Comparison of ENCODE assay signal across 14 cellular contexts in the genomic region with DNA sequence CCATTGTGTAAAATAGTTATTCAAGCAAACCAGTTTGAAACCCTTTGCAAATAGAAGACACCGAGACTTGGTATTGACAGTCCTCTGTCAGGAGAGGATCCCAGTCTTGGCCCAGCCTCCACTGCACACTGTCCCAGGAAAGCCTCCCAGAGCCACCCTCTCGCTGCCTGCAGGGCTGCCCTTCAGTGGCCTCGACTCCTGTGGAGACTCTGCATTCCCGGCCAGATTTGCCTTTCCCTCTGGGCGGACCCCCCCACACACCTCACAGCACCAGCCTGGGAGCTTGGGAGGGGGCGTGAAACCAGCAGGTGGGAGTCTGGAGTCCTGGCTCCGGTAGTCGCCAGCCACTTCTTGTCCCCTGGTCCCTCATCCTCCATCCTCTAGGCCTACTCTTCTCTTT.
"Had no signal": no experiment of that assay in that cellular context is flagged by ENCODE, and none has a peak within 500 bp of the region (broad histone marks: within the 10 kb centered on the region; RNA-seq: fewer than 3 reads in every experiment).

No MANE protein-coding gene starts in this region.

- H3K27me3 ChIP-seq: SJSA1, upper lobe of right lung had no signal

- ATAC-seq: activated CD8-positive, alpha-beta T cell treated with anti-CD3 and anti-CD28 coated beads for 36 hours; activated T-cell treated with anti-CD3 and anti-CD28 coated beads, Interleukin-2, amount 50 U/mL, for 72 hours; mucosa of descending colon; natural killer cell; upper lobe of right lung had no signal

- H3K36me3 ChIP-seq: SJSA1, upper lobe of right lung had no signal

- H3K4me3 ChIP-seq: mucosa of descending colon, SJSA1, upper lobe of right lung had no signal

- DNase-seq: activated CD8-positive, alpha-beta memory T cell treated with anti-CD3 and anti-CD28 coated beads, Interleukin-2, amount 50 U/mL, for 4 hours; activated CD8-positive, alpha-beta T cell treated with anti-CD3 and anti-CD28 coated beads for 36 hours; activated gamma-delta T cell treated with Interleukin-2 at 50 U/mL for 16 hours; activated naive CD8-positive, alpha-beta T cell treated with anti-CD3 and anti-CD28 coated beads, Interleukin-2, amount 10 ng/mL, durations not matched to agents 7 days and 5 days; activated T-cell treated with anti-CD3 and anti-CD28 coated beads, Interleukin-2, amount 50 U/mL, for 72 hours; anterior cingulate cortex; hippocampal formation; mucosa of descending colon; natural killer cell; occipital lobe; T1000; upper lobe of right lung had no signal

- H3K9me3 ChIP-seq: mucosa of descending colon, SJSA1, upper lobe of right lung had no signal

- H3K27ac ChIP-seq: SJSA1, upper lobe of right lung, VCaP had no signal
